Comparison of ENCODE assay signal across 3 cellular contexts in genomic region chr9:96025995-96026572, GRCh38.
TF ChIP-seq lines count a peak whose summit lies in the region.

No MANE protein-coding gene starts in this region.

TF ChIP-seq in SK-N-SH, 30 proteins besides CTCF, POLR2A, EP300 and RAD21 (continued from another document):
- TF ChIP-seq USF1 (IDR thresholded peaks at IDR 0.05; ENCODE audit: borderline replicate concordance, low read depth) (no peak), FOXJ3 (CRISPR knock-in tag; IDR thresholded peaks at IDR 0.05) (no peak), REST (IDR thresholded peaks at IDR 0.05; ENCODE audit: low read depth, low read length) (no peak), ZBTB33 (IDR thresholded peaks at IDR 0.05; ENCODE audit: borderline replicate concordance, low read depth) (no peak), TAF1 (IDR thresholded peaks at IDR 0.05; ENCODE audit: borderline replicate concordance, low read depth, low read length) (no peak), RXRA (IDR thresholded peaks at IDR 0.05; ENCODE audit: borderline replicate concordance, low read depth) (no peak), ELF1 (IDR thresholded peaks at IDR 0.05) (no peak), SMC3 (IDR thresholded peaks at IDR 0.05; ENCODE audit: low read depth, low read length) (no peak), NRF1 (IDR thresholded peaks at IDR 0.05; ENCODE audit: low read depth, low read length) (no peak), TCF12 (IDR thresholded peaks at IDR 0.05) (no peak)

TF ChIP-seq in SK-N-SH treated with all-trans-retinoic acid at 6 μM for 48 hours, 23 proteins besides CTCF, POLR2A, EP300 and RAD21 (continued from another document):
- no peak for TF ChIP-seq CSRNP3 (CRISPR knock-in tag; IDR thresholded peaks at IDR 0.05)
- TF ChIP-seq ZC3H10 (CRISPR knock-in tag; IDR thresholded peaks at IDR 0.05), result no peak
- TF ChIP-seq ZNF565 (CRISPR knock-in tag; conservative IDR thresholded peaks at IDR 0.05; ENCODE audit: low read depth), result no peak
- TF ChIP-seq ISL1 (CRISPR knock-in tag; IDR thresholded peaks at IDR 0.05), result no peak
- TF ChIP-seq CREB5 (CRISPR knock-in tag; IDR thresholded peaks at IDR 0.05; ENCODE audit: low read depth), result no peak
- no peak for TF ChIP-seq ZFP30 (CRISPR knock-in tag; IDR thresholded peaks at IDR 0.05)
- no peak for TF ChIP-seq ESRRG (CRISPR knock-in tag; IDR thresholded peaks at IDR 0.05)
- no peak for TF ChIP-seq CSDC2 (CRISPR knock-in tag; IDR thresholded peaks at IDR 0.05)
- no peak for TF ChIP-seq BACH2 (CRISPR knock-in tag; IDR thresholded peaks at IDR 0.05; ENCODE audit: borderline replicate concordance)
- TF ChIP-seq RARB (CRISPR knock-in tag; IDR thresholded peaks at IDR 0.05), result no peak
- TF ChIP-seq PPARA (CRISPR knock-in tag; IDR thresholded peaks at IDR 0.05; ENCODE audit: borderline replicate concordance), result no peak
- no peak for TF ChIP-seq ZFP3 (CRISPR knock-in tag; IDR thresholded peaks at IDR 0.05)
- no peak for TF ChIP-seq ARNTL (CRISPR knock-in tag; IDR thresholded peaks at IDR 0.05; ENCODE audit: borderline replicate concordance, low read depth)
- TF ChIP-seq OSR1 (CRISPR knock-in tag; IDR thresholded peaks at IDR 0.05), result no peak

TF ChIP-seq in IMR-90, 13 proteins besides CTCF, POLR2A, EP300 and RAD21 (continued from another document):
- TF ChIP-seq USF2 (IDR thresholded peaks at IDR 0.05; ENCODE audit: low read depth, low read length), result no peak
- no peak for TF ChIP-seq MXI1 (IDR thresholded peaks at IDR 0.05; ENCODE audit: borderline replicate concordance, low read depth, low read length)
- no peak for TF ChIP-seq MAFK (IDR thresholded peaks at IDR 0.05; ENCODE audit: low read depth, low read length)
